Comparison of ENCODE assay signal across 9 cellular contexts in genomic region chr9:127204771-127205470, GRCh38. TPM values are rescaled to one million over a fixed set of nuclear protein-coding genes. Genes with fewer than 3 reads are reported as not detected.
DNase-seq lines count a peak whose midpoint lies in the region; ATAC-seq and TF ChIP-seq lines count a peak whose summit lies in the region.
"Had no signal": no experiment of that assay in that cellular context is flagged by ENCODE, and none has a peak within 500 bp of the region (broad histone marks: within the 10 kb centered on the region; RNA-seq: fewer than 3 reads in every experiment).

No MANE protein-coding gene starts in this region.

- ATAC-seq in heart right ventricle (peak in 5 of 8 donors; percentile 34 to 69 (median 60)), HG03097 (IDR thresholded peaks at IDR 0.05; ENCODE audit: low FRiP score, unreplicated experiment) (no peak)
- ATAC-seq: natural killer cell treated with Interleukin-12 subunit alpha and Interleukin-12 subunit beta and Interleukin-15 and Interleukin-18, amount 100 ng/mL, for 72 hours had no signal

- 62% methylated on average over 7 of the region's 7 CpGs for WGBS in heart right ventricle, 2 donors

- no peaks in the 10 kb centered on the region for H3K4me1 ChIP-seq in SJCRH30
- peaks cover 0 to 11% (median 4%) of the 10 kb centered on the region in 9 donors for H3K4me1 ChIP-seq in heart right ventricle

- intact Hi-C loops in heart right ventricle (cut with DNase I) = loop anchor here in 1 of 10 donors (10.0 kb wide), 1 partner anchor 380 kb away; no protein-coding TSS in a partner anchor

- no peaks in the 10 kb centered on the region for H3K9me3 ChIP-seq in AG04450 (ENCODE audit: control insufficient read depth, insufficient read depth, low read length)
- no peaks in the 10 kb centered on the region for H3K9me3 ChIP-seq in SJCRH30 (replicated peaks)
- H3K9me3 ChIP-seq in heart right ventricle = no peaks in the 10 kb centered on the region

- CTCF ChIA-PET in AG04450 (lab: Charles Lee) (interaction anchor here (0.6 to 1.5 kb wide), 7 partner anchors 10 to 265 kb away, joined by 3 to 8 read pairs (median 5); partner anchors contain the start of genes SLC2A8 and ZNF79), HEK293T (lab: Yijun Ruan, JAX) (interaction anchor here (0.6 to 0.8 kb wide), 2 partner anchors 10 to 218 kb away, joined by 3 to 5 read pairs; no protein-coding TSS in a partner anchor)

- POLR2A ChIA-PET in AG04450 (lab: Yijun Ruan, JAX) (no interaction called here), HEK293T (lab: Yijun Ruan, JAX) (no interaction called here)

- H3K36me3 ChIP-seq in SJCRH30 (no peaks in the 10 kb centered on the region), heart right ventricle (peaks cover 0 to 4% (median 0%) of the 10 kb centered on the region in 9 donors)

- peak; percentile 46 for TF ChIP-seq CTCF in AG04450 (IDR thresholded peaks at IDR 0.05; ENCODE audit: low read depth, low read length)
- TF ChIP-seq CTCF in heart right ventricle (IDR thresholded peaks at IDR 0.05) = peak in 5 of 9 donors; percentile 16 to 50 (median 43)

- H3K27ac ChIP-seq in AG04450 (ENCODE audit: low read depth, low read length) (no peak overlapping the region), SJCRH30 (no peak overlapping the region), heart right ventricle (no peak overlapping the region)

- H3K27me3 ChIP-seq in AG04450 (ENCODE audit: control insufficient read depth, insufficient read depth, low read length) (peaks cover 23% of the 10 kb centered on the region), SJCRH30 (no peaks in the 10 kb centered on the region), heart right ventricle (no peaks in the 10 kb centered on the region)

- DNase-seq in AG04450 (ENCODE audit: low read depth, low spot score) = no peak
- DNase-seq in HEK293T (ENCODE audit: extremely low spot score) = peak; percentile 41
- peak; percentile 79 to 84 for DNase-seq in SJCRH30
- no peak for DNase-seq in heart right ventricle
- DNase-seq in middle frontal gyrus (ENCODE audit: extremely low spot score, low spot score) = no peak
- no peak for DNase-seq in central memory CD4-positive, alpha-beta T cell
- DNase-seq in NCI-H1105 (lab: John Stamatoyannopoulos, UW) = no peak

- no peak overlapping the region for H3K4me3 ChIP-seq in AG04450 (ENCODE audit: low read depth, low read length)
- no peak overlapping the region for H3K4me3 ChIP-seq in SJCRH30
- H3K4me3 ChIP-seq in heart right ventricle = no peak overlapping the region

TF ChIP-seq in HEK293T, 16 proteins besides CTCF, POLR2A, EP300 and RAD21:
- TF ChIP-seq SUZ12 (IDR thresholded peaks at IDR 0.05) (no peak), NFRKB (IDR thresholded peaks at IDR 0.05) (no peak), TARDBP (IDR thresholded peaks at IDR 0.05) (no peak), ZNF384 (IDR thresholded peaks at IDR 0.05) (no peak), SP1 (IDR thresholded peaks at IDR 0.05) (no peak), ELF4 (IDR thresholded peaks at IDR 0.05) (no peak), CTBP1 (IDR thresholded peaks at IDR 0.05; ENCODE audit: borderline replicate concordance) (no peak), HDGF (IDR thresholded peaks at IDR 0.05; ENCODE audit: borderline replicate concordance) (no peak), LEF1 (IDR thresholded peaks at IDR 0.05; ENCODE audit: borderline replicate concordance) (no peak), ARNT (IDR thresholded peaks at IDR 0.05) (no peak), FOXM1 (IDR thresholded peaks at IDR 0.05; ENCODE audit: borderline replicate concordance) (no peak), L3MBTL2 (conservative IDR thresholded peaks at IDR 0.05) (no peak)
- TF ChIP-seq, protein P1, sequence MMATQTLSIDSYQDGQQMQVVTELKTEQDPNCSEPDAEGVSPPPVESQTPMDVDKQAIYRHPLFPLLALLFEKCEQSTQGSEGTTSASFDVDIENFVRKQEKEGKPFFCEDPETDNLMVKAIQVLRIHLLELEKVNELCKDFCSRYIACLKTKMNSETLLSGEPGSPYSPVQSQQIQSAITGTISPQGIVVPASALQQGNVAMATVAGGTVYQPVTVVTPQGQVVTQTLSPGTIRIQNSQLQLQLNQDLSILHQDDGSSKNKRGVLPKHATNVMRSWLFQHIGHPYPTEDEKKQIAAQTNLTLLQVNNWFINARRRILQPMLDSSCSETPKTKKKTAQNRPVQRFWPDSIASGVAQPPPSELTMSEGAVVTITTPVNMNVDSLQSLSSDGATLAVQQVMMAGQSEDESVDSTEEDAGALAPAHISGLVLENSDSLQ (IDR thresholded peaks at IDR 0.05) = no peak

RNA-seq across cellular contexts. Expression of gene GARNL3, which starts 59.7 kb away (rescaled TPM):
- polyA plus RNA-seq in AG04450 (2011; rRNA removed) (2.2 and 2.7 TPM in 2 replicates), heart right ventricle (10 to 100 TPM in 1 of 2 donors, 1 to 10 TPM in 1; 3.3 to 17.7 TPM)
- polyA minus RNA-seq in AG04450 (2011; rRNA and poly(A)+ RNA removed) = 3.8 and 4.2 TPM in 2 replicates
- total RNA-seq in SJCRH30 (2014; rRNA removed; shearing (Covaris generic)) = 3.3 and 4.6 TPM in 2 replicates
- 10 to 100 TPM in 9 of 10 donors, 1 to 10 TPM in 1; 9.9 to 53.1 (median 31.6) TPM for total RNA-seq in heart right ventricle

Comparison
In these comparisons a context has a peak if more than half of its experiments do, and no peak if none do; other contexts are left out.
1. DNase-seq: peak in HEK293T (single experiment) and SJCRH30 (2 of 2); none in AG04450 (single experiment), heart right ventricle (0 of 2), middle frontal gyrus (single experiment), central memory CD4-positive, alpha-beta T cell (single experiment) and NCI-H1105 (single experiment).